In the genomic region with DNA sequence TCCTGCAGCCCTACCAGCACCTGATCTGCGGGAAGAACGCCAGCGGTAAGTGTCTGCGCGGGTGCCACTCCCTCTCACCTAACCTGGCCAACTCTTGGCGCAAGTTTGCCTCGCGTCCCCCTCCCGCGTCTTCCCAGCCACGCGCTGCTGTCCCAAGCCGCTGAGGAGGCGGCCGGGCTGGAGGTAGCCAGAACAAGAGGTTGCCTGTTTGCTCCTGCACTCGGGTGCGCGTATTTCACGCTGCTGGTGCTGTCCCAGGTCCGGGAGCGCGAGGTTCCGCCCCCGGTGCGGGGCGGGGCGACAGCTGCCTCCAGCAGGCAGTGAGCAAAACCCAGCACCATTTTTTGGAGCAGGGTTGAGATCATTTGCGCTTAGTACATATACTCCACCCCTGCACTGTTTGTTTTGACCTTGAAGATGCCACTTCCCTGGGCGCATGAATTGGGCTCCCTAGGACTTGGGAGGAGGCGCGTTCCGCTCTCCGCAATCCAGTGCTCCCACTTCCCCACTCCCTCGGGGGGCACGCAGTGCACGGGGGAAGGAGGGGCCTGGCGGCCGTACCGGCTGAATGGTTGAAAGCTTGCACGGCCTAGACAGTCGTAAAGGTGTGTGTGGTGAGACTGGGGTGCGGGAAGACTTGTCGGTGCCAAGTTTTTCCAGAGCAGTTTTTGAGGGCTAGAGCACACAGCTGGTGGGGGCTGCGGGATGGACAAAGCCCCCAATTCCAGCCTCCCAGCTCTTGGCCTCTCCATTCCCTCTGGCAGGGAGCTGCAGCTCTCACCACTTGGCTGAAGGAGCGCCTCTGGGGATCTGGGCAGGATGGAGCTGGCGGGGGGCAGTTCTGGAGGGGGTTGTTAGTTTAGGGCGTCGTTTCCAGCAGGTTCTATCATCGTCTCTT, we compare ENCODE assay signal across 8 cellular contexts.
DNase-seq lines count a peak whose midpoint lies in the region; ATAC-seq and TF ChIP-seq lines count a peak whose summit lies in the region.

No MANE protein-coding gene starts in this region.

- H3K36me3 ChIP-seq in hepatocyte (replicated peaks; ENCODE audit: insufficient read depth, low read depth), result no peaks in the 10 kb centered on the region
- no peaks in the 10 kb centered on the region for H3K36me3 ChIP-seq in smooth muscle cell (ENCODE audit: low read depth)

- H4K20me1 ChIP-seq in hepatocyte (ENCODE audit: insufficient read depth, poor library complexity, severe bottlenecking), result no peaks in the 10 kb centered on the region
- H4K20me1 ChIP-seq in smooth muscle cell (ENCODE audit: low read depth), result no peaks in the 10 kb centered on the region

- WGBS in hepatocyte (ENCODE audit: low lambda C conversion rate, missing lambda C conversion rate), result 2% methylated on average over 49 of the region's 49 CpGs
- 1% methylated on average over 48 of the region's 49 CpGs for WGBS in smooth muscle cell (ENCODE audit: low lambda C conversion rate)

- H2AFZ ChIP-seq in hepatocyte (peak overlapping the region; percentile 44), smooth muscle cell (ENCODE audit: low read depth) (no peak overlapping the region)

- H3K9ac ChIP-seq in smooth muscle cell (ENCODE audit: low read depth), result no peak overlapping the region

- H3K27me3 ChIP-seq in hepatocyte (peaks cover 65% of the 10 kb centered on the region), smooth muscle cell (ENCODE audit: low read depth) (peaks cover 98% of the 10 kb centered on the region)

- in situ Hi-C loops in GM13977 (cut with MboI; ENCODE audit: low pct_unique_long_range_greater_than_20kb, low sequenced_read_pairs, unreplicated experiment), result no loop called here

- peaks cover 5% of the 10 kb centered on the region for H3K4me1 ChIP-seq in hepatocyte (ENCODE audit: insufficient read depth)
- peaks cover 19% of the 10 kb centered on the region for H3K4me1 ChIP-seq in smooth muscle cell (ENCODE audit: low read depth)

- ATAC-seq in HG02588 (IDR thresholded peaks at IDR 0.05; ENCODE audit: unreplicated experiment), result no peak
- no peak for ATAC-seq in GM21381 (IDR thresholded peaks at IDR 0.05; ENCODE audit: unreplicated experiment)

- H3K4me2 ChIP-seq in hepatocyte (peak overlapping the region; percentile 99), smooth muscle cell (peak overlapping the region; percentile 98)

- peak overlapping the region; percentile 4 for H3K4me3 ChIP-seq in hepatocyte
- H3K4me3 ChIP-seq in smooth muscle cell, result peak overlapping the region; percentile 65

- no peak overlapping the region for H3K27ac ChIP-seq in hepatocyte
- H3K27ac ChIP-seq in smooth muscle cell (ENCODE audit: low read depth), result no peak overlapping the region

- H3K79me2 ChIP-seq in hepatocyte, result no peaks in the 10 kb centered on the region
- no peaks in the 10 kb centered on the region for H3K79me2 ChIP-seq in smooth muscle cell (ENCODE audit: low read depth)

- DNase-seq in GM13977 (ENCODE audit: low spot score) (peak; percentile 34), RPMI7951 (ENCODE audit: low read depth) (peak; percentile 33), hepatocyte (ENCODE audit: low spot score) (peak; percentile 32), smooth muscle cell (lab: John Stamatoyannopoulos, UW; ENCODE audit: unreplicated experiment) (no peak), superior temporal gyrus (ENCODE audit: extremely low spot score) (no peak)
- DNase-seq in activated naive CD4-positive, alpha-beta T cell treated with anti-CD3 and anti-CD28 coated beads, Interleukin-2, amount 50 U/mL, for 16 hours, result peak; percentile 88

- no peaks in the 10 kb centered on the region for H3F3A ChIP-seq in smooth muscle cell (ENCODE audit: low read depth)

- H3K9me3 ChIP-seq in hepatocyte (ENCODE audit: low read depth) (no peaks in the 10 kb centered on the region), smooth muscle cell (replicated peaks; ENCODE audit: low read depth) (no peaks in the 10 kb centered on the region)

- no peaks in the 10 kb centered on the region for H3K9me2 ChIP-seq in hepatocyte (replicated peaks; ENCODE audit: insufficient read depth)

- TF ChIP-seq CTCF in GM13977 (IDR thresholded peaks at IDR 0.05; ENCODE audit: extremely low read depth, insufficient read depth, missing control alignments) (no peak), hepatocyte (IDR thresholded peaks at IDR 0.05; ENCODE audit: poor library complexity) (no peak), smooth muscle cell (IDR thresholded peaks at IDR 0.05; ENCODE audit: borderline replicate concordance, insufficient read depth, poor library complexity, severe bottlenecking) (no peak)

Comparison
In these comparisons a context has a peak if more than half of its experiments do, and no peak if none do; other contexts are left out.
1. DNase-seq: peak in GM13977 (single experiment), RPMI7951 (single experiment), activated naive CD4-positive, alpha-beta T cell treated with anti-CD3 and anti-CD28 coated beads, Interleukin-2, amount 50 U/mL, for 16 hours (single experiment) and hepatocyte (single experiment); none in smooth muscle cell (single experiment) and superior temporal gyrus (single experiment).